10 cellular contexts compared by ENCODE assay signal in genomic region chr7:102611926-102612325, GRCh38. TPM values are rescaled to one million over a fixed set of nuclear protein-coding genes. Genes with fewer than 3 reads are reported as not detected.
DNase-seq lines count a peak whose midpoint lies in the region; ATAC-seq and TF ChIP-seq lines count a peak whose summit lies in the region.
"Not testable (repeated sequence)": the region's sequence is repeated elsewhere in the genome, so short reads cannot be mapped to it uniquely, and the experiment has no call there.
"Had no signal": no experiment of that assay in that cellular context is flagged by ENCODE, and none has a peak within 500 bp of the region (broad histone marks: within the 10 kb centered on the region; RNA-seq: fewer than 3 reads in every experiment).

No MANE protein-coding gene starts in this region.

- H3K27ac ChIP-seq in endodermal cell (ENCODE audit: low read depth, low read length) (peak overlapping the region; percentile 40), upper lobe of left lung (peak overlapping the region in 2 of 4 donors; percentile 76 to 79)
- H3K27ac ChIP-seq in mesenchymal stem cell (ENCODE audit: low read length, poor library complexity, severe bottlenecking) = not testable (repeated sequence)

- not testable (repeated sequence) for H3K4me3 ChIP-seq in adipocyte (ENCODE audit: low read length); endodermal cell (ENCODE audit: low read length); mesenchymal stem cell (ENCODE audit: insufficient read depth in 1 of 2, low read depth in 1 of 2, low read length in 2 of 2); upper lobe of left lung

- H2BK120ac ChIP-seq in mesenchymal stem cell (ENCODE audit: low read depth, low read length) = not testable (repeated sequence)

- not testable (repeated sequence) for H3K9me3 Mint-ChIP-seq in endodermal cell

- H3K4me1 ChIP-seq in adipocyte (ENCODE audit: control insufficient read depth, insufficient read depth, low read length); endodermal cell (ENCODE audit: control insufficient read depth, insufficient read depth, low read length); mesenchymal stem cell (ENCODE audit: control insufficient read depth, insufficient read depth, low read depth, low read length); upper lobe of left lung: not testable (repeated sequence)

- WGBS in endodermal cell (ENCODE audit: insufficient coverage in 1 of 2, insufficient read length in 1 of 2), 2 experiments = 41 to 66% methylated on average over 4 to 7 of the region's 10 CpGs
- WGBS in mesenchymal stem cell = 58% methylated on average over 5 of the region's 10 CpGs
- WGBS in upper lobe of left lung, 2 donors = 10 to 18% methylated on average over 4 to 7 of the region's 10 CpGs

- H3K4ac ChIP-seq in mesenchymal stem cell (ENCODE audit: low read depth in 1 of 2, low read length in 2 of 2) = peak overlapping the region in 1 of 2 experiments; percentile 1

- not testable (repeated sequence) for H3K27me3 ChIP-seq in adipocyte (replicated peaks; ENCODE audit: control insufficient read depth, insufficient read depth, low read length); endodermal cell (ENCODE audit: control insufficient read depth, insufficient read depth, low read length, poor library complexity, severe bottlenecking); mesenchymal stem cell (ENCODE audit: control insufficient read depth in 1 of 2, insufficient read depth in 1 of 2, low read length in 2 of 2); upper lobe of left lung

- H2BK12ac ChIP-seq in mesenchymal stem cell (ENCODE audit: low read length in 2 of 2) = not testable (repeated sequence)

- H3K9ac ChIP-seq in adipocyte (ENCODE audit: low read length); endodermal cell (ENCODE audit: extremely low read depth, low read length, poor library complexity, severe bottlenecking); mesenchymal stem cell (ENCODE audit: low read length): not testable (repeated sequence)

- in situ Hi-C loops in Caki2 (cut with HindIII; ENCODE audit: low pct_unique_long_range_greater_than_20kb, low sequenced_read_pairs) = not testable (repeated sequence)

- not testable (repeated sequence) for H2AK5ac ChIP-seq in mesenchymal stem cell (ENCODE audit: low read length, severe bottlenecking)

- H3K36me3 ChIP-seq in adipocyte (ENCODE audit: control insufficient read depth, insufficient read depth, low read length, severe bottlenecking); endodermal cell (ENCODE audit: control insufficient read depth, insufficient read depth, low read length); mesenchymal stem cell (ENCODE audit: control insufficient read depth in 1 of 2, insufficient read depth in 2 of 2, low read depth in 1 of 2, low read length in 2 of 2); upper lobe of left lung: not testable (repeated sequence)

- H3K36me3 Mint-ChIP-seq in endodermal cell (ENCODE audit: low read depth) = not testable (repeated sequence)

- peak; percentile 10 for DNase-seq in Caki2 (ENCODE audit: low read depth)
- peak; percentile 1 for DNase-seq in NCI-H226
- peak; percentile 23 for DNase-seq in adipocyte (ENCODE audit: low read depth)
- peak; percentile 72 for DNase-seq in endodermal cell
- peak; percentile 57 for DNase-seq in left ventricle myocardium superior
- DNase-seq in mesenchymal stem cell = peak; percentile 25
- peak; percentile 72 for DNase-seq in retina
- peak; percentile 19 to 61 for DNase-seq in upper lobe of left lung

- not testable (repeated sequence) for TF ChIP-seq POLR2A in upper lobe of left lung (IDR thresholded peaks at IDR 0.05)

- not testable (repeated sequence) for H3K27me3 Mint-ChIP-seq in endodermal cell (ENCODE audit: insufficient read depth)

- not testable (repeated sequence) for H3K4me3 Mint-ChIP-seq in endodermal cell

- H3K79me1 ChIP-seq in mesenchymal stem cell (replicated peaks; ENCODE audit: low read length, poor library complexity, severe bottlenecking) = not testable (repeated sequence)

- intact Hi-C loops in left ventricle myocardium superior (cut with micrococcal nuclease) = not testable (repeated sequence)

- H4K8ac ChIP-seq in mesenchymal stem cell (ENCODE audit: low read length) = not testable (repeated sequence)

- not testable (repeated sequence) for H2BK15ac ChIP-seq in mesenchymal stem cell (ENCODE audit: low read depth, poor library complexity, severe bottlenecking)

- not testable (repeated sequence) for H3K4me2 ChIP-seq in mesenchymal stem cell (ENCODE audit: low read length, poor library complexity, severe bottlenecking)

- not testable (repeated sequence) for H3K4me1 Mint-ChIP-seq in endodermal cell

- H3K18ac ChIP-seq in mesenchymal stem cell (ENCODE audit: low read depth in 1 of 2, low read length in 2 of 2) = not testable (repeated sequence)

- not testable (repeated sequence) for TF ChIP-seq CTCF in endodermal cell (conservative IDR thresholded peaks at IDR 0.05); upper lobe of left lung (IDR thresholded peaks at IDR 0.05)

- H3K14ac ChIP-seq in mesenchymal stem cell (ENCODE audit: low read length in 2 of 2) = not testable (repeated sequence)

- TF ChIP-seq EP300 in upper lobe of left lung (IDR thresholded peaks at IDR 0.05) = not testable (repeated sequence)

- H2AFZ ChIP-seq in mesenchymal stem cell (ENCODE audit: low read depth, low read length) = not testable (repeated sequence)

- not testable (repeated sequence) for ATAC-seq in left ventricle myocardium superior; upper lobe of left lung (ENCODE audit: low FRiP score in 2 of 2)

- not testable (repeated sequence) for H4K91ac ChIP-seq in mesenchymal stem cell (ENCODE audit: low read length)

- not testable (repeated sequence) for H3K27ac Mint-ChIP-seq in endodermal cell

- H3K9me3 ChIP-seq in adipocyte (ENCODE audit: control insufficient read depth, low read length); endodermal cell (ENCODE audit: control insufficient read depth, low read length); mesenchymal stem cell (ENCODE audit: control insufficient read depth, low read length); upper lobe of left lung: not testable (repeated sequence)

- not testable (repeated sequence) for H3K23ac ChIP-seq in mesenchymal stem cell (ENCODE audit: low read length in 2 of 2)

- not testable (repeated sequence) for H2BK5ac ChIP-seq in mesenchymal stem cell (ENCODE audit: low read depth, low read length, poor library complexity, severe bottlenecking)

RNA-seq across cellular contexts. Expression of gene RASA4, which starts 4.6 kb away (rescaled TPM):
- total RNA-seq in Caki2 (2014; rRNA removed; shearing (Covaris generic); ENCODE audit: low replicate concordance) = 2.9 and 6.9 TPM in 2 replicates
- total RNA-seq in endodermal cell = 10 to 100 TPM; 10.9 to 44.0 TPM
- 38.2 TPM for polyA plus RNA-seq in endodermal cell (2013, experiment 1 of 2)
- 35.4 TPM for polyA plus RNA-seq in endodermal cell (2013, experiment 2 of 2)
- total RNA-seq in left ventricle myocardium superior = 20.2 TPM
- polyA plus RNA-seq in mesenchymal stem cell (2013, experiment 1 of 2) = 6.3 TPM
- polyA plus RNA-seq in mesenchymal stem cell (2013, experiment 2 of 2) = 6.2 TPM
- total RNA-seq in upper lobe of left lung = 100 to 1,000 TPM in 1 of 6 donors, 10 to 100 TPM in 4, 1 to 10 TPM in 1; 8.7 to 132 (median 41.7) TPM

RNA-seq across cellular contexts. Expression of gene UPK3BL1, which starts 30.7 kb away (rescaled TPM):
- total RNA-seq in Caki2 (2014; rRNA removed; shearing (Covaris generic); ENCODE audit: low replicate concordance) = 12.8 and 15.6 TPM in 2 replicates
- total RNA-seq in endodermal cell (10 to 100 TPM; 16.8 to 18.7 TPM), left ventricle myocardium superior (13.0 TPM), upper lobe of left lung (10 to 100 TPM; 17.0 to 99.3 (median 30.0) TPM)
- 56.7 TPM for polyA plus RNA-seq in endodermal cell (2013, experiment 1 of 2)
- polyA plus RNA-seq in endodermal cell (2013, experiment 2 of 2) = 48.4 TPM
- 7.7 TPM for polyA plus RNA-seq in mesenchymal stem cell (2013, experiment 1 of 2)
- polyA plus RNA-seq in mesenchymal stem cell (2013, experiment 2 of 2) = 7.8 TPM

RNA-seq across cellular contexts. Expression of gene SPDYE2B, which starts 38.2 kb away (rescaled TPM):
- total RNA-seq in Caki2 (2014; rRNA removed; shearing (Covaris generic); ENCODE audit: low replicate concordance) = not detected in 2 replicates
- total RNA-seq in endodermal cell (not detected), left ventricle myocardium superior (not detected), upper lobe of left lung (not detected)
- not detected for polyA plus RNA-seq in endodermal cell (2013, experiment 1 of 2)
- not detected for polyA plus RNA-seq in endodermal cell (2013, experiment 2 of 2)
- polyA plus RNA-seq in mesenchymal stem cell (2013, experiment 1 of 2) = not detected
- not detected for polyA plus RNA-seq in mesenchymal stem cell (2013, experiment 2 of 2)
- total RNA-seq: activated CD8-positive, alpha-beta memory T cell treated with anti-CD3 and anti-CD28 coated beads, Interleukin-2, amount 10 ng/mL, durations not matched to agents 7 days and 5 days; bronchial epithelial cell had no signal

RNA-seq across cellular contexts. Expression of gene POLR2J3, which starts 39.5 kb away (rescaled TPM):
- total RNA-seq in Caki2 (2014; rRNA removed; shearing (Covaris generic); ENCODE audit: low replicate concordance) = 4.3 and 16.9 TPM in 2 replicates
- total RNA-seq in endodermal cell = 10 to 100 TPM; 24.9 to 42.9 TPM
- polyA plus RNA-seq in endodermal cell (2013, experiment 1 of 2) = 78.3 TPM
- 56.8 TPM for polyA plus RNA-seq in endodermal cell (2013, experiment 2 of 2)
- 11.1 TPM for total RNA-seq in left ventricle myocardium superior
- 93.6 TPM for polyA plus RNA-seq in mesenchymal stem cell (2013, experiment 1 of 2)
- 80.3 TPM for polyA plus RNA-seq in mesenchymal stem cell (2013, experiment 2 of 2)
- total RNA-seq in upper lobe of left lung = 100 to 1,000 TPM in 1 of 6 donors, 10 to 100 TPM in 5; 17.2 to 147 (median 32.8) TPM

RNA-seq across cellular contexts. Expression of gene POLR2J2, which starts 59.5 kb away (rescaled TPM):
- not detected in 2 replicates for total RNA-seq in Caki2 (2014; rRNA removed; shearing (Covaris generic); ENCODE audit: low replicate concordance)
- total RNA-seq in endodermal cell (10 to 100 TPM in 1 of 2 donors, 1 to 10 TPM in 1; 7.0 to 15.5 TPM), left ventricle myocardium superior (3.4 TPM), upper lobe of left lung (10 to 100 TPM in 2 of 6 donors, 1 to 10 TPM in 4; 2.1 to 24.3 (median 5.6) TPM)
- polyA plus RNA-seq in endodermal cell (2013, experiment 1 of 2) = 3.1 TPM
- polyA plus RNA-seq in endodermal cell (2013, experiment 2 of 2) = 3.6 TPM
- polyA plus RNA-seq in mesenchymal stem cell (2013, experiment 1 of 2) = 0.90 TPM
- 3.4 TPM for polyA plus RNA-seq in mesenchymal stem cell (2013, experiment 2 of 2)

Comparison
In these comparisons a context has a peak if more than half of its experiments do, and no peak if none do; other contexts are left out.
1. DNase-seq: peak in every context shown above with its lines; median percentile 72 in endodermal cell; 72 in retina; 57 in left ventricle myocardium superior; 40 in upper lobe of left lung; 25 in mesenchymal stem cell; 23 in adipocyte; 10 in Caki2; 1 in NCI-H226.